ENCODE assay signal across 36 cellular contexts in the genomic region with DNA sequence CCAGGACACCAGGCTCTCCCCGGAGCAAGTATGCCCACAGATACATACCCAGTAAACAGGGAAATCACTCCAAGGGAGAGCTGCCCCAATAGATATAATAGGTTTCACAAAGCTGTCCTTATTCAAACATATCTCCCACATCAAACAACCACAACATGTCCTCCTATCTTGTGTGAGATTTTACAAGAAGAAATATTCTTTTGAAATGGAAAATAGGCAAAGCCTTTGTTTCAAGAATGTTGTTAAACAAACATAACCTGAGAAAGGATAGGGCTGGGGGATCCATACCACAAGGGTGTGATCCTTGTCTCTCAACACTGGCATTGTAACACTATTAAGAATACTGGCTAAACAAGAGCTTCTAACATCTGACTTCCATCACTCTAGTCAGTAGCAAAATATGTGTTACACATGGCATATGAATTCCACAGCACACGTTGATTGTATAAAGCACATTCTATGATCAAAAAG. TPM values are rescaled to one million over a fixed set of nuclear protein-coding genes. Genes with fewer than 3 reads are reported as not detected.
DNase-seq lines count a peak whose midpoint lies in the region; ATAC-seq, FAIRE-seq and TF ChIP-seq lines count a peak whose summit lies in the region.
"Had no signal": no experiment of that assay in that cellular context is flagged by ENCODE, and none has a peak within 500 bp of the region (broad histone marks: within the 10 kb centered on the region; RNA-seq: fewer than 3 reads in every experiment).

No MANE protein-coding gene starts in this region.

- H3K4me3 ChIP-seq in astrocyte (ENCODE audit: insufficient read depth, low read depth, low read length), result no peak overlapping the region
- H3K4me3 ChIP-seq in neuronal stem cell (ENCODE audit: low read length in 2 of 2), result no peak overlapping the region
- H3K4me3 ChIP-seq: neural progenitor cell had no signal

- H3K27ac ChIP-seq in astrocyte (ENCODE audit: low read depth, low read length), result peak overlapping the region; percentile 35
- H3K27ac ChIP-seq in neuronal stem cell (replicated peaks; ENCODE audit: low read length), result no peak overlapping the region
- H3K27ac ChIP-seq: epithelial cell of prostate, neural progenitor cell had no signal

- H2BK12ac ChIP-seq in neuronal stem cell (ENCODE audit: low read length), result no peak overlapping the region

- no peak overlapping the region for H3K23ac ChIP-seq in neuronal stem cell (ENCODE audit: low read depth, low read length, poor library complexity)

- ATAC-seq in GM21723 (IDR thresholded peaks at IDR 0.05; ENCODE audit: unreplicated experiment), result no peak
- no peak for ATAC-seq in GM19395 (IDR thresholded peaks at IDR 0.05; ENCODE audit: unreplicated experiment)
- ATAC-seq: activated CD8-positive, alpha-beta memory T cell treated with anti-CD3 and anti-CD28 coated beads, Interleukin-2, amount 10 ng/mL, durations not matched to agents 7 days and 5 days; HCT116; left cardiac atrium; PC-3; Right ventricle myocardium inferior; WTC11 had no signal

- H3K4me1 ChIP-seq in astrocyte (ENCODE audit: insufficient read depth, low read length) (peaks cover 19% of the 10 kb centered on the region), neuronal stem cell (ENCODE audit: control insufficient read depth in 2 of 2, insufficient read depth in 1 of 2, low read depth in 1 of 2, low read length in 2 of 2) (peaks cover 11 to 13% of the 10 kb centered on the region in 2 donors)

- FAIRE-seq in astrocyte (lab: Jason Lieb, UNC), result no peak
- FAIRE-seq: bronchial epithelial cell, colon, GM19239 had no signal

- H2AFZ ChIP-seq in astrocyte (ENCODE audit: low read depth, low read length) (no peak overlapping the region), neuronal stem cell (ENCODE audit: low read length) (peak overlapping the region; percentile 16)
- H2AFZ ChIP-seq: neural progenitor cell had no signal

- H3K36me3 ChIP-seq in astrocyte (ENCODE audit: insufficient read depth, low read length) (no peaks in the 10 kb centered on the region), neuronal stem cell (replicated peaks in 1 of 2; ENCODE audit: control insufficient read depth in 2 of 2, insufficient read depth in 2 of 2, low read length in 2 of 2) (no peaks in the 10 kb centered on the region)
- H3K36me3 ChIP-seq: neural progenitor cell had no signal

- no peak overlapping the region for H2BK5ac ChIP-seq in neuronal stem cell (ENCODE audit: low read length)

- H3K9me3 Mint-ChIP-seq in astrocyte (ENCODE audit: unreplicated experiment), result no peaks in the 10 kb centered on the region
- H3K9me3 Mint-ChIP-seq: activated naive CD4-positive, alpha-beta T cell treated with anti-CD3 and anti-CD28 coated beads, Interleukin-2, amount 10 ng/mL, durations not matched to agents 7 days and 5 days; CD8-positive, alpha-beta memory T cell; neural progenitor cell; WTC11 had no signal

- no peaks in the 10 kb centered on the region for H3K36me3 Mint-ChIP-seq in astrocyte (ENCODE audit: low read depth, unreplicated experiment)
- H3K36me3 Mint-ChIP-seq: activated CD8-positive, alpha-beta memory T cell treated with anti-CD3 and anti-CD28 coated beads, Interleukin-2, amount 10 ng/mL, durations not matched to agents 7 days and 5 days; activated naive CD4-positive, alpha-beta T cell treated with anti-CD3 and anti-CD28 coated beads, Interleukin-2, amount 10 ng/mL, durations not matched to agents 7 days and 5 days; CD8-positive, alpha-beta memory T cell; neural progenitor cell; WTC11 had no signal

- no peak overlapping the region for H2BK120ac ChIP-seq in neuronal stem cell (ENCODE audit: low read depth, low read length)

- H3K9ac ChIP-seq in astrocyte (ENCODE audit: low read length) (no peak overlapping the region), neuronal stem cell (ENCODE audit: low read depth, low read length, poor library complexity) (no peak overlapping the region)
- H3K9ac ChIP-seq: neural progenitor cell had no signal

- no peak overlapping the region for H4K91ac ChIP-seq in neuronal stem cell (ENCODE audit: low read depth, low read length, poor library complexity)

- H3K79me2 ChIP-seq in astrocyte (ENCODE audit: insufficient read depth, low read length), result no peaks in the 10 kb centered on the region

- H3K4me1 Mint-ChIP-seq in astrocyte (ENCODE audit: low read depth, unreplicated experiment), result peaks cover 26% of the 10 kb centered on the region
- H3K4me1 Mint-ChIP-seq: activated CD8-positive, alpha-beta memory T cell treated with anti-CD3 and anti-CD28 coated beads, Interleukin-2, amount 10 ng/mL, durations not matched to agents 7 days and 5 days; activated naive CD4-positive, alpha-beta T cell treated with anti-CD3 and anti-CD28 coated beads, Interleukin-2, amount 10 ng/mL, durations not matched to agents 7 days and 5 days; CD8-positive, alpha-beta memory T cell had no signal

- H4K20me1 ChIP-seq in astrocyte (ENCODE audit: insufficient read depth, low read length), result no peaks in the 10 kb centered on the region

- no peak for TF ChIP-seq CTCF in astrocyte (IDR thresholded peaks at IDR 0.05; ENCODE audit: insufficient read depth, low read depth, low read length)

- WGBS in neuronal stem cell (ENCODE audit: extremely low coverage in 2 of 2, insufficient read length in 2 of 2, insufficient replicate concordance in 1 of 2), 2 donors, result no CpG with 5 or more reads among the region's 2 CpGs

- no peak overlapping the region for H4K8ac ChIP-seq in neuronal stem cell (ENCODE audit: low read depth, low read length)

- H3K4ac ChIP-seq in neuronal stem cell (ENCODE audit: low read length), result no peak overlapping the region

- no peak overlapping the region for H3K14ac ChIP-seq in neuronal stem cell (ENCODE audit: low read length)

- H3K4me2 ChIP-seq in astrocyte (ENCODE audit: low read length) (peak overlapping the region; percentile 23), neuronal stem cell (ENCODE audit: insufficient read depth, low read length, poor library complexity, severe bottlenecking) (no peak overlapping the region)
- H3K4me2 ChIP-seq: neural progenitor cell had no signal

- no peak overlapping the region for H3K27ac Mint-ChIP-seq in astrocyte (ENCODE audit: unreplicated experiment)
- H3K27ac Mint-ChIP-seq: activated CD8-positive, alpha-beta memory T cell treated with anti-CD3 and anti-CD28 coated beads, Interleukin-2, amount 10 ng/mL, durations not matched to agents 7 days and 5 days; activated naive CD4-positive, alpha-beta T cell treated with anti-CD3 and anti-CD28 coated beads, Interleukin-2, amount 10 ng/mL, durations not matched to agents 7 days and 5 days; CD8-positive, alpha-beta memory T cell; neural progenitor cell; WTC11 had no signal

- peak; percentile 24 for DNase-seq in AG08395 (ENCODE audit: low spot score)
- peak; percentile 73 for DNase-seq in HS-27A (ENCODE audit: low read depth)
- DNase-seq in astrocyte (ENCODE audit: low read depth), result peak; percentile 54
- DNase-seq in neuronal stem cell (ENCODE audit: low spot score), result no peak
- DNase-seq in DMS153 (lab: John Stamatoyannopoulos, UW), result no peak
- no peak for DNase-seq in amygdala (lab: John Stamatoyannopoulos, UW)
- DNase-seq: activated CD8-positive, alpha-beta memory T cell treated with anti-CD3 and anti-CD28 coated beads, Interleukin-2, amount 10 ng/mL, durations not matched to agents 7 days and 5 days; activated naive CD4-positive, alpha-beta T cell treated with anti-CD3 and anti-CD28 coated beads, Interleukin-2, amount 10 ng/mL, durations not matched to agents 7 days and 5 days; amniotic stem cell; BE2C; CD8-positive, alpha-beta memory T cell; effector CD8-positive, alpha-beta T cell; foreskin melanocyte; GDM1; Kasumi-1; left cardiac atrium; MV-4-11; NCI-H146; NCI-H2107; NCI-H510A; PC-3; stimulated activated naive CD4-positive, alpha-beta T cell treated with Interleukin-2 at 50 U/mL for 16 hours; SW 1271; T1000 had no signal

- no peak overlapping the region for H3K18ac ChIP-seq in neuronal stem cell (ENCODE audit: low read length)

- H2BK15ac ChIP-seq in neuronal stem cell (ENCODE audit: low read length), result no peak overlapping the region

- no peaks in the 10 kb centered on the region for H3K79me1 ChIP-seq in neuronal stem cell (ENCODE audit: low read depth, low read length)

- H3K9me3 ChIP-seq in astrocyte (ENCODE audit: insufficient read depth, low read depth, low read length), result no peaks in the 10 kb centered on the region
- peaks cover 0 to 2% of the 10 kb centered on the region in 2 donors for H3K9me3 ChIP-seq in neuronal stem cell (replicated peaks in 1 of 2; ENCODE audit: control insufficient read depth in 2 of 2, insufficient read depth in 1 of 2, low read depth in 1 of 2, low read length in 2 of 2)
- H3K9me3 ChIP-seq: BE2C had no signal

- no peak overlapping the region for H2AK5ac ChIP-seq in neuronal stem cell (ENCODE audit: low read depth, low read length)

- no peaks in the 10 kb centered on the region for H3K27me3 Mint-ChIP-seq in astrocyte (ENCODE audit: low read depth, unreplicated experiment)
- H3K27me3 Mint-ChIP-seq: activated naive CD4-positive, alpha-beta T cell treated with anti-CD3 and anti-CD28 coated beads, Interleukin-2, amount 10 ng/mL, durations not matched to agents 7 days and 5 days had no signal

- no peak overlapping the region for H3K4me3 Mint-ChIP-seq in astrocyte (ENCODE audit: unreplicated experiment)
- H3K4me3 Mint-ChIP-seq: activated CD8-positive, alpha-beta memory T cell treated with anti-CD3 and anti-CD28 coated beads, Interleukin-2, amount 10 ng/mL, durations not matched to agents 7 days and 5 days; activated naive CD4-positive, alpha-beta T cell treated with anti-CD3 and anti-CD28 coated beads, Interleukin-2, amount 10 ng/mL, durations not matched to agents 7 days and 5 days; CD8-positive, alpha-beta memory T cell; neural progenitor cell; WTC11 had no signal

- H3K27me3 ChIP-seq in astrocyte (ENCODE audit: insufficient read depth, low read length), result no peaks in the 10 kb centered on the region
- H3K27me3 ChIP-seq in neuronal stem cell (ENCODE audit: control insufficient read depth in 3 of 3, insufficient read depth in 3 of 3, low read depth in 1 of 3, low read length in 3 of 3), result no peaks in the 10 kb centered on the region
- H3K27me3 ChIP-seq: BE2C, neural progenitor cell had no signal

RNA-seq across cellular contexts. Expression of a gene that starts 32.9 kb away (rescaled TPM):
- total RNA-seq in astrocyte, result 0.29 and 0.32 TPM in 2 replicates
- 1.4 TPM for polyA plus RNA-seq in neuronal stem cell (2013, experiment 1 of 2)
- polyA plus RNA-seq in neuronal stem cell (2013, experiment 2 of 2), result 1.4 TPM
- total RNA-seq: activated CD8-positive, alpha-beta memory T cell treated with anti-CD3 and anti-CD28 coated beads, Interleukin-2, amount 10 ng/mL, durations not matched to agents 7 days and 5 days; bronchial epithelial cell; CD8-positive, alpha-beta memory T cell; lung microvascular endothelial cell; pulmonary artery endothelial cell; Right ventricle myocardium inferior had no signal
- polyA plus RNA-seq: CD8-positive, alpha-beta memory T cell had no signal

Comparison
In these comparisons a context has a peak if more than half of its experiments do, and no peak if none do; other contexts are left out.
1. DNase-seq: peak in AG08395 (single experiment), HS-27A (single experiment) and astrocyte (single experiment); none in neuronal stem cell (single experiment), DMS153 (single experiment) and amygdala (0 of 56).